8 cellular contexts compared by ENCODE assay signal in the genomic region with DNA sequence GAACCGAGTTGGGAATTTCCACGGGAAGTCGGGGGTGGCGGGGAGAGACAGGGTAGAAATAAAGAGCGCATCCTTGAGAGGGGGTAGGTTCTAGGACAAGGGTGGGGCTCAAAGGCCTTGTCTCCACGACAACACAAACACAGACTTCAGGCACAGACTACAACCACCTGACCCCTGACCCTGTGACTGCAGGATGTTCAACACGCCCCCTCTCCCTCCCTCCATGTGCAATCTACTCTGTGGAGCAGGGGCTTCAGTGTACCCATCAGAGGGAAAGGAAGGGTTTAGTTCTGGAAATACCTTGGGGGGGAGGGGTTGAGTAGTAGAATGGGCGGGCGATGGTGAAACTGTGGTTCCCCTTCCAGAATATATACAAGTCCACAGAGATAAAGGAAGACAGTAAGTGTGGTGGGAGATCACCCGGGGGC. TPM values are rescaled to one million over a fixed set of nuclear protein-coding genes. Genes with fewer than 3 reads are reported as not detected.
A peak's percentile ranks its signal among the peaks of the same experiment; 100 is the strongest.
DNase-seq lines count a peak whose midpoint lies in the region; ATAC-seq and TF ChIP-seq lines count a peak whose summit lies in the region.

No MANE protein-coding gene starts in this region.

- ATAC-seq in lung (ENCODE audit: insufficient read depth, low FRiP score) (peak; percentile 15), HG02852 (IDR thresholded peaks at IDR 0.05; ENCODE audit: unreplicated experiment) (no peak)

- H3K36me3 Mint-ChIP-seq in activated CD4-positive, alpha-beta T cell treated with anti-CD3 and anti-CD28 coated beads, Interleukin-2, amount 10 ng/mL, durations not matched to agents 24 days and 14 days (ENCODE audit: low read depth): peaks cover 51% of the 10 kb centered on the region

- peak overlapping the region; percentile 98 for H3K4me3 Mint-ChIP-seq in activated CD4-positive, alpha-beta T cell treated with anti-CD3 and anti-CD28 coated beads, Interleukin-2, amount 10 ng/mL, durations not matched to agents 24 days and 14 days

- peaks cover 14 to 25% of the 10 kb centered on the region in 2 donors for H3K4me1 ChIP-seq in lung (ENCODE audit: control insufficient read depth in 2 of 2, insufficient read depth in 2 of 2, low read length in 2 of 2)

- intact Hi-C loops in activated CD4-positive, alpha-beta T cell treated with anti-CD3 and anti-CD28 coated beads, Interleukin-2, amount 10 ng/mL, durations not matched to agents 24 days and 14 days (cut with micrococcal nuclease): loop anchor here (1.0 to 10.0 kb wide), 9 partner anchors 9 to 1580 kb away; partner anchors contain the start of genes CLIC1, HSD17B8, KIFC1 and PFDN6

- peak overlapping the region; percentile 81 for H3K4me3 ChIP-seq in lung

- no peak for TF ChIP-seq CTCF in lung (IDR thresholded peaks at IDR 0.05; ENCODE audit: control extremely low read depth, extremely low read depth)

- H3K9me3 ChIP-seq in lung (ENCODE audit: control insufficient read depth in 2 of 2, insufficient read depth in 1 of 2, low read length in 1 of 2): no peaks in the 10 kb centered on the region

- no peaks in the 10 kb centered on the region for H3K27me3 Mint-ChIP-seq in activated CD4-positive, alpha-beta T cell treated with anti-CD3 and anti-CD28 coated beads, Interleukin-2, amount 10 ng/mL, durations not matched to agents 24 days and 14 days

- WGBS in lung, 2 donors: 1 to 2% methylated on average over 10 of the region's 10 CpGs

- H3K27ac Mint-ChIP-seq in activated CD4-positive, alpha-beta T cell treated with anti-CD3 and anti-CD28 coated beads, Interleukin-2, amount 10 ng/mL, durations not matched to agents 24 days and 14 days: peak overlapping the region; percentile 98

- no peaks in the 10 kb centered on the region for H3K27me3 ChIP-seq in lung (ENCODE audit: control insufficient read depth, insufficient read depth)

- H3K27ac ChIP-seq in lung (ENCODE audit: low read depth in 1 of 2, low read length in 1 of 2): peak overlapping the region; percentile 96 to 97

- H3K4me1 Mint-ChIP-seq in activated CD4-positive, alpha-beta T cell treated with anti-CD3 and anti-CD28 coated beads, Interleukin-2, amount 10 ng/mL, durations not matched to agents 24 days and 14 days: peaks cover 49% of the 10 kb centered on the region

- peaks cover 4 to 16% of the 10 kb centered on the region in 2 donors for H3K36me3 ChIP-seq in lung (ENCODE audit: control insufficient read depth in 2 of 2, insufficient read depth in 2 of 2, low read length in 2 of 2)

- DNase-seq in NCI-H2081 (lab: John Stamatoyannopoulos, UW) (peak; percentile 10 to 28), NCI-H2081 treated with DMSO at 0.1 percent for 48 hours (lab: John Stamatoyannopoulos, UW) (no peak), NCI-H345 treated with DMSO at 0.1 percent for 48 hours (lab: John Stamatoyannopoulos, UW; ENCODE audit: unreplicated experiment) (peak; percentile 21), lung (ENCODE audit: low spot score) (peak; percentile 71)
- DNase-seq in activated CD4-positive, alpha-beta T cell treated with anti-CD3 and anti-CD28 coated beads, Interleukin-2, amount 10 ng/mL, durations not matched to agents 24 days and 14 days: peak; percentile 92
- peak; percentile 73 for DNase-seq in effector CD4-positive, alpha-beta T cell
- peak; percentile 55 for DNase-seq in stimulated activated CD8-positive, alpha-beta memory T cell treated with anti-CD3 and anti-CD28 coated beads, Interleukin-12 subunit alpha, Interleukin-12 subunit beta, amount 100 ng/mL, for 4 hours (ENCODE audit: low read depth)

- no peaks in the 10 kb centered on the region for H3K9me3 Mint-ChIP-seq in activated CD4-positive, alpha-beta T cell treated with anti-CD3 and anti-CD28 coated beads, Interleukin-2, amount 10 ng/mL, durations not matched to agents 24 days and 14 days

RNA-seq across cellular contexts. Expression of gene TAPBP, which starts 0.7 kb away (rescaled TPM):
- 271 and 278 TPM in 2 replicates for total RNA-seq in activated CD4-positive, alpha-beta T cell treated with anti-CD3 and anti-CD28 coated beads, Interleukin-2, amount 10 ng/mL, durations not matched to agents 24 days and 14 days
- 100 to 1,000 TPM; 155 to 241 TPM for total RNA-seq in lung
- 10 to 100 TPM; 78.7 to 78.9 TPM for polyA plus RNA-seq in lung

RNA-seq across cellular contexts. Expression of gene ZBTB22, which starts 3.0 kb away (rescaled TPM):
- total RNA-seq in activated CD4-positive, alpha-beta T cell treated with anti-CD3 and anti-CD28 coated beads, Interleukin-2, amount 10 ng/mL, durations not matched to agents 24 days and 14 days: 11.3 and 14.3 TPM in 2 replicates
- 10 to 100 TPM; 22.5 to 25.7 TPM for total RNA-seq in lung
- 10 to 100 TPM; 16.4 to 19.2 TPM for polyA plus RNA-seq in lung

RNA-seq across cellular contexts. Expression of gene DAXX, which starts 8.2 kb away (rescaled TPM):
- 64.9 and 71.3 TPM in 2 replicates for total RNA-seq in activated CD4-positive, alpha-beta T cell treated with anti-CD3 and anti-CD28 coated beads, Interleukin-2, amount 10 ng/mL, durations not matched to agents 24 days and 14 days
- 10 to 100 TPM; 23.8 to 38.5 TPM for total RNA-seq in lung
- 10 to 100 TPM; 32.8 to 36.3 TPM for polyA plus RNA-seq in lung

RNA-seq across cellular contexts. Expression of gene RGL2, which starts 15.8 kb away (rescaled TPM):
- total RNA-seq in activated CD4-positive, alpha-beta T cell treated with anti-CD3 and anti-CD28 coated beads, Interleukin-2, amount 10 ng/mL, durations not matched to agents 24 days and 14 days: 27.3 and 28.4 TPM in 2 replicates
- 10 to 100 TPM; 74.7 to 93.7 TPM for total RNA-seq in lung
- polyA plus RNA-seq in lung: 10 to 100 TPM; 72.2 to 75.4 TPM

RNA-seq across cellular contexts. Expression of gene PFDN6, which starts 25.1 kb away (rescaled TPM):
- 114 and 132 TPM in 2 replicates for total RNA-seq in activated CD4-positive, alpha-beta T cell treated with anti-CD3 and anti-CD28 coated beads, Interleukin-2, amount 10 ng/mL, durations not matched to agents 24 days and 14 days
- 10 to 100 TPM; 21.8 to 42.2 TPM for total RNA-seq in lung
- 100 to 1,000 TPM; 113 to 377 TPM for polyA plus RNA-seq in lung
